In genomic region chr5:111914957-111915356, GRCh38 we compare ENCODE assay signal across 16 cellular contexts.
DNase-seq lines count a peak whose midpoint lies in the region; ATAC-seq and TF ChIP-seq lines count a peak whose summit lies in the region.
"Had no signal": no experiment of that assay in that cellular context is flagged by ENCODE, and none has a peak within 500 bp of the region (broad histone marks: within the 10 kb centered on the region; RNA-seq: fewer than 3 reads in every experiment).

No MANE protein-coding gene starts in this region.

- ATAC-seq in HG02610 (IDR thresholded peaks at IDR 0.05; ENCODE audit: unreplicated experiment), result no peak

- H3K4me2 ChIP-seq in neuronal stem cell (ENCODE audit: insufficient read depth, low read length, poor library complexity, severe bottlenecking), result no peak overlapping the region
- H3K4me2 ChIP-seq: PC-9, SK-N-SH had no signal

- H3K27me3 ChIP-seq in neuronal stem cell (ENCODE audit: control insufficient read depth in 3 of 3, insufficient read depth in 3 of 3, low read depth in 1 of 3, low read length in 3 of 3), result no peaks in the 10 kb centered on the region

- H3K14ac ChIP-seq in neuronal stem cell (ENCODE audit: low read length), result no peak overlapping the region

- H2AFZ ChIP-seq in neuronal stem cell (ENCODE audit: low read length), result peak overlapping the region; percentile 10
- H2AFZ ChIP-seq: PC-9 had no signal

- H3K4me1 ChIP-seq in neuronal stem cell (ENCODE audit: control insufficient read depth in 2 of 2, insufficient read depth in 1 of 2, low read depth in 1 of 2, low read length in 2 of 2), result no peaks in the 10 kb centered on the region

- H4K8ac ChIP-seq in neuronal stem cell (ENCODE audit: low read depth, low read length), result no peak overlapping the region

- no peak overlapping the region for H3K18ac ChIP-seq in neuronal stem cell (ENCODE audit: low read length)

- no peak for TF ChIP-seq CTCF in fibroblast of villous mesenchyme (IDR thresholded peaks at IDR 0.05; ENCODE audit: insufficient read depth, low read depth, low read length)

- H2BK120ac ChIP-seq in neuronal stem cell (ENCODE audit: low read depth, low read length), result no peak overlapping the region

- H3K4me3 ChIP-seq in fibroblast of villous mesenchyme (ENCODE audit: low read depth, low read length) (no peak overlapping the region), neuronal stem cell (ENCODE audit: low read length in 2 of 2) (no peak overlapping the region)
- H3K4me3 ChIP-seq: PC-9 had no signal

- no peaks in the 10 kb centered on the region for H3K36me3 ChIP-seq in neuronal stem cell (replicated peaks in 1 of 2; ENCODE audit: control insufficient read depth in 2 of 2, insufficient read depth in 2 of 2, low read length in 2 of 2)

- no peak overlapping the region for H2BK12ac ChIP-seq in neuronal stem cell (ENCODE audit: low read length)

- no peaks in the 10 kb centered on the region for H3K9me3 ChIP-seq in neuronal stem cell (replicated peaks in 1 of 2; ENCODE audit: control insufficient read depth in 2 of 2, insufficient read depth in 1 of 2, low read depth in 1 of 2, low read length in 2 of 2)
- H3K9me3 ChIP-seq: SK-N-SH had no signal

- no peak overlapping the region for H4K91ac ChIP-seq in neuronal stem cell (ENCODE audit: low read depth, low read length, poor library complexity)

- DNase-seq in ELF-1 (ENCODE audit: low read depth, low spot score) (peak; percentile 61), NCI-H69 (lab: John Stamatoyannopoulos, UW) (peak; percentile 9), fibroblast of villous mesenchyme (ENCODE audit: low read depth) (peak; percentile 32), neuronal stem cell (ENCODE audit: low spot score) (no peak), NCI-H2081 treated with DMSO at 0.1 percent for 48 hours (lab: John Stamatoyannopoulos, UW) (no peak), COR-L47 (lab: John Stamatoyannopoulos, UW) (no peak)
- DNase-seq: Calu3; CD4-positive, alpha-beta T cell; GOT3; NCI-H1105; NCI-H187; NCI-H82; PC-9; SK-N-SH; T-helper 1 cell had no signal

- no peak overlapping the region for H2BK15ac ChIP-seq in neuronal stem cell (ENCODE audit: low read length)

- H3K4ac ChIP-seq in neuronal stem cell (ENCODE audit: low read length), result no peak overlapping the region

- H3K27ac ChIP-seq in neuronal stem cell (replicated peaks; ENCODE audit: low read length), result no peak overlapping the region
- H3K27ac ChIP-seq: PC-9 had no signal

- no peak overlapping the region for H2AK5ac ChIP-seq in neuronal stem cell (ENCODE audit: low read depth, low read length)

- H2BK5ac ChIP-seq in neuronal stem cell (ENCODE audit: low read length), result no peak overlapping the region

- H3K9ac ChIP-seq in neuronal stem cell (ENCODE audit: low read depth, low read length, poor library complexity), result no peak overlapping the region
- H3K9ac ChIP-seq: SK-N-SH had no signal

- no peaks in the 10 kb centered on the region for H3K79me1 ChIP-seq in neuronal stem cell (ENCODE audit: low read depth, low read length)

- H3K23ac ChIP-seq in neuronal stem cell (ENCODE audit: low read depth, low read length, poor library complexity), result no peak overlapping the region

Comparison
In these comparisons a context has a peak if more than half of its experiments do, and no peak if none do; other contexts are left out.
1. DNase-seq: peak in ELF-1 (single experiment), NCI-H69 (single experiment) and fibroblast of villous mesenchyme (single experiment); none in neuronal stem cell (single experiment), NCI-H2081 treated with DMSO at 0.1 percent for 48 hours (single experiment) and COR-L47 (single experiment).